ENCODE assay signal across 8 cellular contexts in the genomic region with DNA sequence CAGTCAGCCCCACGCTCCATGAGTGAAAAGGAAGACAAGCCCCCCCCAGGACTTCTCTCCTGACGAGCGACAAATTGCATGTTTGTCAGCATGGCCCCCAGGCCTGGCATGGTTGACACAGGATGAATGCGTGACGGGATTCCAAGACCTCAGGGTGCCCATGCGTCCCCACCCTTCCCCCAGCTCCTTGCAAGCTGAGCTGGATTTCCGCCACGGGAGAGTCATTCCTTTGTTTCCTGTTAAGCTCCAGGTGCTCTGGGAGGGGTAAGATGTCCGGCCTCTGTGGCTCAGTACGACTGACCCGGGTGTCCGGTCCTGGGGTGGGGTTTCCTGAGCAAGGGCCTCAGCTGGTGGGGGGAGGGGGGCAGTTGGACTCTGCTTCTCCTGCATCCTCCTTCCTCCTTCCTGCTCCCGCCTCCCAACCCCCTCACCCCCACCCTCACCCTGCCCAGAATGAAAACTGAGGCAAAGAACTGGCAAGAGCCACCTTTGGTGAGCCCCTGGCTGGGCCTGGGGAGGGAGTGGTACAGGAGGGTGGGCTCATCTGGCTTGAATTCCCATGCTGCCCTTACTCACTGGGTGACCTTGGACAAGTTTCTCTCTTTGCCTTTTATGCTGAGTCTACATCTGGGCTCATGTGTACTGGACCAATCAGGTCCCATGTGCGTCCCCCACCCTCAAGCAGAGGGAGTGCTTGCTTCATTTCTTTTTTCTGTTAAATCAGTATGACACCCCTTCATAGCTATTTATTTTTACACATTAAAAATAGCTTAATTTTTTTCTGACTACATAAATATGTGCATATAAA. TPM values are rescaled to one million over a fixed set of nuclear protein-coding genes. Genes with fewer than 3 reads are reported as not detected.
DNase-seq lines count a peak whose midpoint lies in the region; ATAC-seq, FAIRE-seq and TF ChIP-seq lines count a peak whose summit lies in the region.

No MANE protein-coding gene starts in this region.

- CTCF ChIA-PET in activated CD4-positive, alpha-beta memory T cell treated with anti-CD3 and anti-CD28 coated beads for 36 hours (lab: Charles Lee), result interaction anchor here (1.0 to 8.5 kb wide), 8 partner anchors 9 to 194 kb away, joined by 5 to 184 read pairs (median 47); a partner anchor contains a TSS

- H3K4me3 ChIP-seq in SJCRH30, result peak overlapping the region; percentile 79

- H3K36me3 ChIP-seq in SJCRH30, result peaks cover 10% of the 10 kb centered on the region

- H3K4me1 Mint-ChIP-seq in progenitor cell of endocrine pancreas (ENCODE audit: low read depth), result peaks cover 14% of the 10 kb centered on the region
- H3K4me1 Mint-ChIP-seq in activated CD4-positive, alpha-beta memory T cell treated with anti-CD3 and anti-CD28 coated beads for 36 hours (ENCODE audit: low read depth), result peaks cover 10% of the 10 kb centered on the region

- peaks cover 21% of the 10 kb centered on the region for H3K4me1 ChIP-seq in SJCRH30

- TF ChIP-seq CTCF in progenitor cell of endocrine pancreas (IDR thresholded peaks at IDR 0.05; ENCODE audit: unreplicated experiment), result no peak

- H3K9me3 ChIP-seq in SJCRH30 (replicated peaks), result no peaks in the 10 kb centered on the region

- FAIRE-seq in GM12891 (lab: Jason Lieb, UNC), result no peak

- H3K27me3 ChIP-seq in SJCRH30, result no peaks in the 10 kb centered on the region

- no peaks in the 10 kb centered on the region for H3K9me3 Mint-ChIP-seq in progenitor cell of endocrine pancreas (ENCODE audit: low read depth)
- no peaks in the 10 kb centered on the region for H3K9me3 Mint-ChIP-seq in activated CD4-positive, alpha-beta memory T cell treated with anti-CD3 and anti-CD28 coated beads for 36 hours

- DNase-seq in EL, result peak; percentile 79
- DNase-seq in SJCRH30, result peak in 1 of 2 experiments; percentile 54
- peak; percentile 66 for DNase-seq in glomerular endothelial cell (ENCODE audit: extremely low read depth, low read depth, low spot score)
- no peak for DNase-seq in progenitor cell of endocrine pancreas (ENCODE audit: low spot score, unreplicated experiment)
- no peak for DNase-seq in occipital lobe (lab: John Stamatoyannopoulos, UW)
- no peak for DNase-seq in GM12891 (ENCODE audit: insufficient read length, low spot score)
- DNase-seq in activated CD4-positive, alpha-beta memory T cell treated with anti-CD3 and anti-CD28 coated beads for 36 hours, result no peak

- peak overlapping the region; percentile 70 for H3K4me3 Mint-ChIP-seq in progenitor cell of endocrine pancreas (ENCODE audit: low read depth)
- H3K4me3 Mint-ChIP-seq in activated CD4-positive, alpha-beta memory T cell treated with anti-CD3 and anti-CD28 coated beads for 36 hours, result no peak overlapping the region

- peak overlapping the region; percentile 71 for H3K27ac Mint-ChIP-seq in progenitor cell of endocrine pancreas
- H3K27ac Mint-ChIP-seq in activated CD4-positive, alpha-beta memory T cell treated with anti-CD3 and anti-CD28 coated beads for 36 hours, result no peak overlapping the region

- peaks cover 22% of the 10 kb centered on the region for H3K27me3 Mint-ChIP-seq in progenitor cell of endocrine pancreas
- peaks cover 10% of the 10 kb centered on the region for H3K27me3 Mint-ChIP-seq in activated CD4-positive, alpha-beta memory T cell treated with anti-CD3 and anti-CD28 coated beads for 36 hours

- H3K27ac ChIP-seq in SJCRH30, result peak overlapping the region; percentile 46

- TF ChIP-seq POLR2A in GM12891 (IDR thresholded peaks at IDR 0.05; ENCODE audit: low read depth, low read length), result no peak

- H3K36me3 Mint-ChIP-seq in progenitor cell of endocrine pancreas (ENCODE audit: insufficient read depth), result peaks cover 2% of the 10 kb centered on the region
- no peaks in the 10 kb centered on the region for H3K36me3 Mint-ChIP-seq in activated CD4-positive, alpha-beta memory T cell treated with anti-CD3 and anti-CD28 coated beads for 36 hours

- intact Hi-C loops in activated CD4-positive, alpha-beta memory T cell treated with anti-CD3 and anti-CD28 coated beads for 36 hours (cut with micrococcal nuclease), result no loop called here

- POLR2A ChIA-PET in activated CD4-positive, alpha-beta memory T cell treated with anti-CD3 and anti-CD28 coated beads for 36 hours (lab: Charles Lee), result interaction anchor here (1.1 to 2.8 kb wide), 2 partner anchors 55 to 92 kb away, joined by 3 to 19 read pairs; a partner anchor contains a TSS

- no peak for ATAC-seq in GM18520 (IDR thresholded peaks at IDR 0.05; ENCODE audit: unreplicated experiment)

TF ChIP-seq in GM12891, 5 proteins besides CTCF, POLR2A, EP300 and RAD21:
- no peak for TF ChIP-seq POU2F2 (IDR thresholded peaks at IDR 0.05; ENCODE audit: low read depth, low read length)
- TF ChIP-seq SPI1 (IDR thresholded peaks at IDR 0.05; ENCODE audit: low read depth, low read length), result no peak
- no peak for TF ChIP-seq TAF1 (IDR thresholded peaks at IDR 0.05; ENCODE audit: low read depth, low read length)
- no peak for TF ChIP-seq POLR2AphosphoS5 (IDR thresholded peaks at IDR 0.05; ENCODE audit: low read depth, low read length)
- TF ChIP-seq PAX5 (IDR thresholded peaks at IDR 0.05; ENCODE audit: insufficient read depth, low read length, severe bottlenecking), result no peak
TF ChIP-seq in GM12891: peak in this region for 0.

RNA-seq across cellular contexts. Expression of a gene that starts 2.5 kb away (rescaled TPM):
- 5.6 and 6.0 TPM in 2 replicates for total RNA-seq in SJCRH30 (2014; rRNA removed; shearing (Covaris generic))
- total RNA-seq in glomerular endothelial cell, result 48.0 and 56.5 TPM in 2 replicates
- 5.3 and 5.9 TPM in 2 replicates for total RNA-seq in progenitor cell of endocrine pancreas
- total RNA-seq in occipital lobe, result 9.0 TPM
- 0.32 TPM for polyA plus RNA-seq in GM12891 (2012; ENCODE audit: low read depth, missing spikeins)
- under 1 TPM in 1 of 2 experiments, not detected in 1; 0.26 TPM for total RNA-seq in activated CD4-positive, alpha-beta memory T cell treated with anti-CD3 and anti-CD28 coated beads for 36 hours

RNA-seq across cellular contexts. Expression of a gene that starts 16.5 kb away (rescaled TPM):
- total RNA-seq in SJCRH30 (2014; rRNA removed; shearing (Covaris generic)), result 33.0 and 38.0 TPM in 2 replicates
- total RNA-seq in glomerular endothelial cell (40.9 and 52.2 TPM in 2 replicates), progenitor cell of endocrine pancreas (81.9 and 96.5 TPM in 2 replicates), occipital lobe (21.7 TPM)
- 29.9 TPM for polyA plus RNA-seq in GM12891 (2012; ENCODE audit: low read depth, missing spikeins)
- 10 to 100 TPM; 68.7 to 71.6 TPM for total RNA-seq in activated CD4-positive, alpha-beta memory T cell treated with anti-CD3 and anti-CD28 coated beads for 36 hours

RNA-seq across cellular contexts. Expression of a gene that starts 37.4 kb away (rescaled TPM):
- 0.53 and 0.71 TPM in 2 replicates for total RNA-seq in SJCRH30 (2014; rRNA removed; shearing (Covaris generic))
- total RNA-seq in glomerular endothelial cell (0.41 TPM in 1 of 2 replicates, not detected in the other), progenitor cell of endocrine pancreas (3.0 and 3.8 TPM in 2 replicates), occipital lobe (4.5 TPM)
- 0.53 TPM for polyA plus RNA-seq in GM12891 (2012; ENCODE audit: low read depth, missing spikeins)
- total RNA-seq in activated CD4-positive, alpha-beta memory T cell treated with anti-CD3 and anti-CD28 coated beads for 36 hours, result under 1 TPM; 0.73 to 1.00 TPM

RNA-seq across cellular contexts. Expression of a gene that starts 55.4 kb away (rescaled TPM):
- 47.2 and 54.6 TPM in 2 replicates for total RNA-seq in SJCRH30 (2014; rRNA removed; shearing (Covaris generic))
- total RNA-seq in glomerular endothelial cell (13.8 and 16.1 TPM in 2 replicates), progenitor cell of endocrine pancreas (24.4 and 27.4 TPM in 2 replicates), occipital lobe (0.94 TPM)
- 31.6 TPM for polyA plus RNA-seq in GM12891 (2012; ENCODE audit: low read depth, missing spikeins)
- total RNA-seq in activated CD4-positive, alpha-beta memory T cell treated with anti-CD3 and anti-CD28 coated beads for 36 hours, result 10 to 100 TPM; 62.9 to 66.9 TPM

Comparison
In these comparisons a context has a peak if more than half of its experiments do, and no peak if none do; other contexts are left out.
1. DNase-seq: peak in EL (single experiment) and glomerular endothelial cell (single experiment); none in progenitor cell of endocrine pancreas (single experiment), occipital lobe (single experiment), GM12891 (single experiment) and activated CD4-positive, alpha-beta memory T cell treated with anti-CD3 and anti-CD28 coated beads for 36 hours (single experiment).